ENCODE assay signal across 14 cellular contexts in genomic region chr16:83068686-83069085, GRCh38.
A peak's percentile ranks its signal among the peaks of the same experiment; 100 is the strongest.
DNase-seq lines count a peak whose midpoint lies in the region; ATAC-seq and TF ChIP-seq lines count a peak whose summit lies in the region.
"Had no signal": no experiment of that assay in that cellular context is flagged by ENCODE, and none has a peak within 500 bp of the region (broad histone marks: within the 10 kb centered on the region; RNA-seq: fewer than 3 reads in every experiment).

No MANE protein-coding gene starts in this region.

- H3K9me3 ChIP-seq in naive thymus-derived CD4-positive, alpha-beta T cell (ENCODE audit: control insufficient read depth in 2 of 3, low read length in 3 of 3): no peaks in the 10 kb centered on the region
- H3K9me3 ChIP-seq: ovary, SJSA1 had no signal

- H3K4me3 Mint-ChIP-seq in naive thymus-derived CD4-positive, alpha-beta T cell: no peak overlapping the region
- H3K4me3 Mint-ChIP-seq: IgD-negative memory B cell had no signal

- no peaks in the 10 kb centered on the region for H3K27me3 ChIP-seq in GM06990 (replicated peaks; ENCODE audit: control insufficient read depth, insufficient read depth, low read length)
- no peaks in the 10 kb centered on the region for H3K27me3 ChIP-seq in naive thymus-derived CD4-positive, alpha-beta T cell (ENCODE audit: control insufficient read depth in 2 of 2, insufficient read depth in 2 of 2, low read length in 2 of 2)
- H3K27me3 ChIP-seq: ovary, SJSA1 had no signal

- no peak for ATAC-seq in HG03439 (IDR thresholded peaks at IDR 0.05; ENCODE audit: unreplicated experiment)
- no peak for ATAC-seq in naive thymus-derived CD4-positive, alpha-beta T cell

- H3K27me3 Mint-ChIP-seq in naive thymus-derived CD4-positive, alpha-beta T cell: peaks cover 0 to 2% (median 0%) of the 10 kb centered on the region in 5 donors

- no peak overlapping the region for H3K27ac ChIP-seq in naive thymus-derived CD4-positive, alpha-beta T cell (ENCODE audit: low read depth, low read length)
- H3K27ac ChIP-seq: ovary, SJSA1 had no signal

- H3K27ac Mint-ChIP-seq in naive thymus-derived CD4-positive, alpha-beta T cell: no peak overlapping the region

- peaks cover 3 to 24% (median 7%) of the 10 kb centered on the region in 11 donors for H3K9me3 Mint-ChIP-seq in naive thymus-derived CD4-positive, alpha-beta T cell

- POLR2A ChIA-PET in naive thymus-derived CD4-positive, alpha-beta T cell (lab: Charles Lee): no interaction called here

- intact Hi-C loops in naive thymus-derived CD4-positive, alpha-beta T cell (cut with micrococcal nuclease): no loop called here

- no peaks in the 10 kb centered on the region for H3K36me3 Mint-ChIP-seq in naive thymus-derived CD4-positive, alpha-beta T cell
- H3K36me3 Mint-ChIP-seq: IgD-negative memory B cell had no signal

- CTCF ChIA-PET in naive thymus-derived CD4-positive, alpha-beta T cell (lab: Charles Lee): no interaction called here

- DNase-seq in GM06990 (ENCODE audit: extremely low read depth, insufficient read length) (no peak), NCI-H69 (lab: John Stamatoyannopoulos, UW) (peak; percentile 19), fibroblast of gingiva (ENCODE audit: low read depth) (peak; percentile 24), pulmonary artery endothelial cell (ENCODE audit: low read depth, low spot score) (peak; percentile 27), UCSD-AML1 (lab: John Stamatoyannopoulos, UW; ENCODE audit: unreplicated experiment) (no peak), NCI-H128 (lab: John Stamatoyannopoulos, UW; ENCODE audit: unreplicated experiment) (no peak)
- DNase-seq in naive thymus-derived CD4-positive, alpha-beta T cell: no peak
- DNase-seq: islet precursor cell, NCI-H446 treated with DMSO at 0.1 percent for 48 hours, ovary, trophoblast cell had no signal

- H3K4me3 ChIP-seq in GM06990 (replicated peaks; ENCODE audit: low read depth, low read length): no peak overlapping the region
- no peak overlapping the region for H3K4me3 ChIP-seq in naive thymus-derived CD4-positive, alpha-beta T cell (ENCODE audit: low read length)
- H3K4me3 ChIP-seq: ovary, SJSA1 had no signal

- no peaks in the 10 kb centered on the region for H3K4me1 ChIP-seq in naive thymus-derived CD4-positive, alpha-beta T cell (ENCODE audit: control insufficient read depth in 2 of 2, insufficient read depth in 2 of 2, low read length in 2 of 2)

- no peaks in the 10 kb centered on the region for H3K36me3 ChIP-seq in GM06990 (ENCODE audit: control insufficient read depth, insufficient read depth, low read length)
- H3K36me3 ChIP-seq in naive thymus-derived CD4-positive, alpha-beta T cell (ENCODE audit: control insufficient read depth in 2 of 3, insufficient read depth in 3 of 3, low read length in 3 of 3): no peaks in the 10 kb centered on the region
- H3K36me3 ChIP-seq: ovary, SJSA1 had no signal

- H3K4me1 Mint-ChIP-seq in naive thymus-derived CD4-positive, alpha-beta T cell: no peaks in the 10 kb centered on the region

- TF ChIP-seq CTCF in GM06990 (IDR thresholded peaks at IDR 0.05; ENCODE audit: insufficient read depth, low read length, poor library complexity, severe bottlenecking): peak; percentile 12

Comparison
In these comparisons a context has a peak if more than half of its experiments do, and no peak if none do; other contexts are left out.
1. DNase-seq: peak in NCI-H69 (single experiment), fibroblast of gingiva (single experiment) and pulmonary artery endothelial cell (single experiment); none in GM06990 (single experiment), UCSD-AML1 (single experiment), NCI-H128 (single experiment) and naive thymus-derived CD4-positive, alpha-beta T cell (0 of 9).